ENCODE assay signal across 19 cellular contexts in genomic region chr22:50443801-50444625, GRCh38. TPM values are rescaled to one million over a fixed set of nuclear protein-coding genes. Genes with fewer than 3 reads are reported as not detected.
DNase-seq lines count a peak whose midpoint lies in the region; ATAC-seq, FAIRE-seq and TF ChIP-seq lines count a peak whose summit lies in the region.
"Had no signal": no experiment of that assay in that cellular context is flagged by ENCODE, and none has a peak within 500 bp of the region (broad histone marks: within the 10 kb centered on the region; RNA-seq: fewer than 3 reads in every experiment).

No MANE protein-coding gene starts in this region.

- H3K4me3 ChIP-seq in kidney (ENCODE audit: low read length in 2 of 2) (no peak overlapping the region), tibial nerve (no peak overlapping the region), uterus (no peak overlapping the region)
- H3K4me3 ChIP-seq: A549, lung had no signal

- intact Hi-C loops in activated CD8-positive, alpha-beta T cell treated with anti-CD3 and anti-CD28 coated beads for 36 hours (cut with micrococcal nuclease) = no loop called here
- intact Hi-C loops in kidney (cut with DNase I) (no loop called here), uterus (cut with DNase I; ENCODE audit: low total_unique reads) (no loop called here)

- CTCF ChIA-PET in activated CD8-positive, alpha-beta memory T cell treated with anti-CD3 and anti-CD28 coated beads, Interleukin-2, amount 10 ng/mL, durations not matched to agents 7 days and 5 days (lab: Charles Lee) = interaction anchor here (0.6 to 2.1 kb wide), 4 partner anchors 16 to 56 kb away, joined by 3 to 12 read pairs (median 5); no protein-coding TSS in a partner anchor
- CTCF ChIA-PET in activated CD8-positive, alpha-beta T cell treated with anti-CD3 and anti-CD28 coated beads for 36 hours (lab: Charles Lee) = interaction anchor here (1.6 to 1.7 kb wide), 2 partner anchors 14 to 54 kb away, joined by 3 to 5 read pairs; no protein-coding TSS in a partner anchor

- peak overlapping the region; percentile 48 to 71 for H3K27ac ChIP-seq in kidney (ENCODE audit: low read depth in 2 of 2, low read length in 2 of 2)
- H3K27ac ChIP-seq in tibial nerve = peak overlapping the region in 3 of 4 donors; percentile 13 to 65 (median 20)
- H3K27ac ChIP-seq in uterus = no peak overlapping the region
- H3K27ac ChIP-seq: A549 had no signal

- no peak for ATAC-seq in activated CD8-positive, alpha-beta memory T cell treated with anti-CD3 and anti-CD28 coated beads, Interleukin-2, amount 10 ng/mL, durations not matched to agents 7 days and 5 days
- ATAC-seq in activated CD8-positive, alpha-beta T cell treated with anti-CD3 and anti-CD28 coated beads for 36 hours = no peak
- no peak for ATAC-seq in HG03469 (IDR thresholded peaks at IDR 0.05; ENCODE audit: unreplicated experiment)

- H3K9ac ChIP-seq in kidney (ENCODE audit: low read length in 2 of 2) = no peak overlapping the region

- 62 to 65% methylated on average over 23 to 25 of the region's 28 CpGs for WGBS in tibial nerve, 2 donors

- no peak for TF ChIP-seq EP300 in tibial nerve (IDR thresholded peaks at IDR 0.05)

- no peaks in the 10 kb centered on the region for H3K9me3 Mint-ChIP-seq in activated CD8-positive, alpha-beta memory T cell treated with anti-CD3 and anti-CD28 coated beads, Interleukin-2, amount 10 ng/mL, durations not matched to agents 7 days and 5 days (ENCODE audit: low read depth)
- H3K9me3 Mint-ChIP-seq in activated CD8-positive, alpha-beta T cell treated with anti-CD3 and anti-CD28 coated beads for 36 hours = no peaks in the 10 kb centered on the region

- POLR2A ChIA-PET in activated CD8-positive, alpha-beta T cell treated with anti-CD3 and anti-CD28 coated beads for 36 hours (lab: Charles Lee) = interaction anchor here (0.7 to 1.6 kb wide), 6 partner anchors 22 to 82 kb away, joined by 3 to 5 read pairs (median 3); partner anchors contain the start of gene SCO2

- no peak for TF ChIP-seq CTCF in activated CD8-positive, alpha-beta T cell treated with anti-CD3 and anti-CD28 coated beads for 36 hours (IDR thresholded peaks at IDR 0.05)
- TF ChIP-seq CTCF in kidney (IDR thresholded peaks at IDR 0.05; ENCODE audit: borderline replicate concordance, extremely low read depth, insufficient read depth) = no peak
- TF ChIP-seq CTCF in tibial nerve (IDR thresholded peaks at IDR 0.05) = no peak
- TF ChIP-seq CTCF in uterus (IDR thresholded peaks at IDR 0.05) = no peak

- TF ChIP-seq POLR2A in tibial nerve (IDR thresholded peaks at IDR 0.05) = no peak
- TF ChIP-seq POLR2A in uterus (IDR thresholded peaks at IDR 0.05) = no peak

- DNase-seq in activated CD8-positive, alpha-beta memory T cell treated with anti-CD3 and anti-CD28 coated beads, Interleukin-2, amount 10 ng/mL, durations not matched to agents 7 days and 5 days = no peak
- DNase-seq in activated CD8-positive, alpha-beta memory T cell treated with anti-CD3 and anti-CD28 coated beads, Interleukin-2, amount 50 U/mL, for 4 hours = no peak
- DNase-seq in activated CD8-positive, alpha-beta T cell treated with anti-CD3 and anti-CD28 coated beads for 36 hours = no peak
- DNase-seq in kidney (peak; percentile 82), tibial nerve (ENCODE audit: low spot score in 2 of 2) (no peak), HUDEP-2 (lab: John Stamatoyannopoulos, UW; ENCODE audit: unreplicated experiment in 76 of 76) (no peak), uterus (no peak)
- DNase-seq: activated naive CD4-positive, alpha-beta T cell treated with anti-CD3 and anti-CD28 coated beads, Interleukin-2, amount 50 U/mL, for 16 hours; hippocampal formation; Kasumi-1; NCI-H1436 treated with DMSO at 0.1 percent for 48 hours; NCI-H524; nucleus accumbens; SHP77 treated with DMSO at 0.1 percent for 48 hours had no signal

- H3K27me3 Mint-ChIP-seq in activated CD8-positive, alpha-beta memory T cell treated with anti-CD3 and anti-CD28 coated beads, Interleukin-2, amount 10 ng/mL, durations not matched to agents 7 days and 5 days = no peaks in the 10 kb centered on the region
- no peaks in the 10 kb centered on the region for H3K27me3 Mint-ChIP-seq in activated CD8-positive, alpha-beta T cell treated with anti-CD3 and anti-CD28 coated beads for 36 hours

- H3K4me1 ChIP-seq in kidney (ENCODE audit: control insufficient read depth in 1 of 2, insufficient read depth in 1 of 2, low read depth in 1 of 2, low read length in 2 of 2) (peaks cover 22 to 25% of the 10 kb centered on the region in 2 donors), tibial nerve (peaks cover 0 to 29% (median 13%) of the 10 kb centered on the region in 4 donors), uterus (no peaks in the 10 kb centered on the region)

- H3K4me1 Mint-ChIP-seq in activated CD8-positive, alpha-beta memory T cell treated with anti-CD3 and anti-CD28 coated beads, Interleukin-2, amount 10 ng/mL, durations not matched to agents 7 days and 5 days = peaks cover 24% of the 10 kb centered on the region
- peaks cover 26% of the 10 kb centered on the region for H3K4me1 Mint-ChIP-seq in activated CD8-positive, alpha-beta T cell treated with anti-CD3 and anti-CD28 coated beads for 36 hours (ENCODE audit: low read depth)

- FAIRE-seq in kidney (lab: Jason Lieb, UNC) = no peak
- FAIRE-seq: A549, TTC549 had no signal

- peak overlapping the region; percentile 84 for H3K27ac Mint-ChIP-seq in activated CD8-positive, alpha-beta memory T cell treated with anti-CD3 and anti-CD28 coated beads, Interleukin-2, amount 10 ng/mL, durations not matched to agents 7 days and 5 days
- peak overlapping the region; percentile 91 for H3K27ac Mint-ChIP-seq in activated CD8-positive, alpha-beta T cell treated with anti-CD3 and anti-CD28 coated beads for 36 hours

- no peak overlapping the region for H3K4me3 Mint-ChIP-seq in activated CD8-positive, alpha-beta memory T cell treated with anti-CD3 and anti-CD28 coated beads, Interleukin-2, amount 10 ng/mL, durations not matched to agents 7 days and 5 days
- H3K4me3 Mint-ChIP-seq in activated CD8-positive, alpha-beta T cell treated with anti-CD3 and anti-CD28 coated beads for 36 hours = no peak overlapping the region

- H3K36me3 ChIP-seq in kidney (ENCODE audit: control insufficient read depth in 1 of 2, insufficient read depth in 2 of 2, low read length in 2 of 2) = peaks cover 11 to 30% of the 10 kb centered on the region in 2 donors
- peaks cover 0 to 92% (median 22%) of the 10 kb centered on the region in 3 donors for H3K36me3 ChIP-seq in tibial nerve
- H3K36me3 ChIP-seq in uterus = no peaks in the 10 kb centered on the region

- H3K9me3 ChIP-seq in kidney (ENCODE audit: control insufficient read depth in 1 of 2, low read length in 2 of 2) = no peaks in the 10 kb centered on the region
- no peaks in the 10 kb centered on the region for H3K9me3 ChIP-seq in tibial nerve
- no peaks in the 10 kb centered on the region for H3K9me3 ChIP-seq in uterus
- H3K9me3 ChIP-seq: A549 had no signal

- peaks cover 21% of the 10 kb centered on the region for H3K36me3 Mint-ChIP-seq in activated CD8-positive, alpha-beta memory T cell treated with anti-CD3 and anti-CD28 coated beads, Interleukin-2, amount 10 ng/mL, durations not matched to agents 7 days and 5 days
- peaks cover 21% of the 10 kb centered on the region for H3K36me3 Mint-ChIP-seq in activated CD8-positive, alpha-beta T cell treated with anti-CD3 and anti-CD28 coated beads for 36 hours (ENCODE audit: low read depth)

- H3K27me3 ChIP-seq in tibial nerve = no peaks in the 10 kb centered on the region
- no peaks in the 10 kb centered on the region for H3K27me3 ChIP-seq in uterus

RNA-seq across cellular contexts. Expression of gene SBF1, which starts 30.8 kb away (rescaled TPM):
- 100 to 1,000 TPM; 192 to 207 TPM for total RNA-seq in activated CD8-positive, alpha-beta memory T cell treated with anti-CD3 and anti-CD28 coated beads, Interleukin-2, amount 10 ng/mL, durations not matched to agents 7 days and 5 days
- 100 to 1,000 TPM; 120 TPM for total RNA-seq in activated CD8-positive, alpha-beta T cell treated with anti-CD3 and anti-CD28 coated beads for 36 hours
- 73.9 TPM for total RNA-seq in kidney
- 18.1 TPM for polyA plus RNA-seq in kidney (ENCODE audit: insufficient read depth, low read depth, low replicate concordance)
- total RNA-seq in tibial nerve = 10 to 100 TPM; 48.5 to 77.7 (median 68.3) TPM
- total RNA-seq in uterus = 10 to 100 TPM; 35.0 to 84.0 (median 60.9) TPM

RNA-seq across cellular contexts. Expression of gene ADM2, which starts 37.3 kb away (rescaled TPM):
- total RNA-seq in activated CD8-positive, alpha-beta memory T cell treated with anti-CD3 and anti-CD28 coated beads, Interleukin-2, amount 10 ng/mL, durations not matched to agents 7 days and 5 days = 1 to 10 TPM; 4.7 to 5.3 TPM
- total RNA-seq in activated CD8-positive, alpha-beta T cell treated with anti-CD3 and anti-CD28 coated beads for 36 hours = 1 to 10 TPM; 5.5 to 6.8 TPM
- 8.0 TPM for total RNA-seq in kidney
- polyA plus RNA-seq in kidney (ENCODE audit: insufficient read depth, low read depth, low replicate concordance) = 10.6 TPM
- not detected for total RNA-seq in tibial nerve
- total RNA-seq in uterus = under 1 TPM in 2 of 4 donors, not detected in 2; 0.14 to 0.95 TPM

RNA-seq across cellular contexts. Expression of gene MIOX, which starts 42.6 kb away (rescaled TPM):
- under 1 TPM; 0.23 to 0.61 TPM for total RNA-seq in activated CD8-positive, alpha-beta memory T cell treated with anti-CD3 and anti-CD28 coated beads, Interleukin-2, amount 10 ng/mL, durations not matched to agents 7 days and 5 days
- total RNA-seq in activated CD8-positive, alpha-beta T cell treated with anti-CD3 and anti-CD28 coated beads for 36 hours = under 1 TPM in 1 of 2 experiments, not detected in 1; 0.29 TPM
- total RNA-seq in kidney (3.5 TPM), tibial nerve (not detected), uterus (not detected)
- polyA plus RNA-seq in kidney (ENCODE audit: insufficient read depth, low read depth, low replicate concordance) = 455 TPM
- total RNA-seq: cerebellum, lung had no signal

Comparison
In these comparisons a context has a peak if more than half of its experiments do, and no peak if none do; other contexts are left out.
1. H3K27ac ChIP-seq: peak in kidney (2 of 2) and tibial nerve (3 of 4); none in uterus (0 of 2).